25 cellular contexts compared by ENCODE assay signal in the genomic region with DNA sequence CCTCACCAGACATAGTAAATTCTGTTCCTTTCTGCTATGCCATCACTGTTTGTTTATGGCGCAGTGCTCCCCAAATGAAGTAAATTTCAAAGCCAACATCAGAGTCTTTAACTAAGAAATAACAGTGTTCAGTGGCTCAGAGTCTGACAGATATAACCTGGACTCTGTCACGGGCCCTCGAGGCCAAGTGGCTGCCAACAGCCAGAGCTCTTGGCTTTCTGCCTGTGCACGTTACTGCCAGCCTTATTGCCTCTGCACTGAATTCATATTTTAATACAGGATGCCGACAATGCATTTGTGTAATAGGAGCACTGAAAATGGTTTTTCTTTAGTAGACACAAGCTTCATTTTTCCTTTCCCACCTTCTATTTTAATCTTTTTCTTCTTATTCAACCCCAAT.
DNase-seq lines count a peak whose midpoint lies in the region; ATAC-seq and TF ChIP-seq lines count a peak whose summit lies in the region.
"Had no signal": no experiment of that assay in that cellular context is flagged by ENCODE, and none has a peak within 500 bp of the region (broad histone marks: within the 10 kb centered on the region; RNA-seq: fewer than 3 reads in every experiment).

No MANE protein-coding gene starts in this region.

- H3K27me3 ChIP-seq in heart left ventricle (no peaks in the 10 kb centered on the region), sigmoid colon (no peaks in the 10 kb centered on the region), tibial nerve (no peaks in the 10 kb centered on the region)
- H3K27me3 ChIP-seq: SJCRH30 had no signal

- TF ChIP-seq CTCF in heart left ventricle (IDR thresholded peaks at IDR 0.05) (no peak), sigmoid colon (IDR thresholded peaks at IDR 0.05) (no peak), tibial nerve (IDR thresholded peaks at IDR 0.05) (no peak)

- peak overlapping the region in 1 of 12 donors; percentile 16 for H3K4me3 ChIP-seq in heart left ventricle
- H3K4me3 ChIP-seq in sigmoid colon = no peak overlapping the region
- no peak overlapping the region for H3K4me3 ChIP-seq in tibial nerve
- H3K4me3 ChIP-seq: prostate gland, SJCRH30, skin epidermis had no signal

- ATAC-seq in heart left ventricle = peak; percentile 87 to 95 (median 93)
- ATAC-seq in activated CD8-positive, alpha-beta memory T cell treated with anti-CD3 and anti-CD28 coated beads, Interleukin-2, amount 10 ng/mL, durations not matched to agents 7 days and 5 days = no peak
- no peak for ATAC-seq in stimulated activated memory B cell treated with anti-CD40 and anti-IgM and Interleukin-4, amounts not matched to agents 10 μg/mL and 1 μg/mL and 100 μg/mL, for 72 hours
- ATAC-seq: CD8-positive, alpha-beta T cell had no signal

- no peaks in the 10 kb centered on the region for H3K4me1 Mint-ChIP-seq in activated CD8-positive, alpha-beta memory T cell treated with anti-CD3 and anti-CD28 coated beads, Interleukin-2, amount 10 ng/mL, durations not matched to agents 7 days and 5 days
- H3K4me1 Mint-ChIP-seq in stimulated activated memory B cell treated with anti-CD40 and anti-IgM and Interleukin-4, amounts not matched to agents 10 μg/mL and 1 μg/mL and 100 μg/mL, for 72 hours = no peaks in the 10 kb centered on the region

- H3K4me3 Mint-ChIP-seq in activated CD8-positive, alpha-beta memory T cell treated with anti-CD3 and anti-CD28 coated beads, Interleukin-2, amount 10 ng/mL, durations not matched to agents 7 days and 5 days = no peak overlapping the region
- H3K4me3 Mint-ChIP-seq in stimulated activated memory B cell treated with anti-CD40 and anti-IgM and Interleukin-4, amounts not matched to agents 10 μg/mL and 1 μg/mL and 100 μg/mL, for 72 hours = no peak overlapping the region
- H3K4me3 Mint-ChIP-seq: activated CD4-positive, alpha-beta memory T cell treated with anti-CD3 and anti-CD28 coated beads for 36 hours; CD8-positive, alpha-beta T cell; mesothelial cell of epicardium; stimulated activated naive CD8-positive, alpha-beta T cell treated with anti-CD3 and anti-CD28 coated beads, Interleukin-15, Interleukin-2, amounts not matched to agents 100 ng/mL and 50 ng/mL, for 24 hours had no signal

- CTCF ChIA-PET in activated CD8-positive, alpha-beta memory T cell treated with anti-CD3 and anti-CD28 coated beads, Interleukin-2, amount 10 ng/mL, durations not matched to agents 7 days and 5 days (lab: Charles Lee) = no interaction called here

- no peaks in the 10 kb centered on the region for H3K36me3 Mint-ChIP-seq in activated CD8-positive, alpha-beta memory T cell treated with anti-CD3 and anti-CD28 coated beads, Interleukin-2, amount 10 ng/mL, durations not matched to agents 7 days and 5 days
- H3K36me3 Mint-ChIP-seq in stimulated activated memory B cell treated with anti-CD40 and anti-IgM and Interleukin-4, amounts not matched to agents 10 μg/mL and 1 μg/mL and 100 μg/mL, for 72 hours = no peaks in the 10 kb centered on the region
- H3K36me3 Mint-ChIP-seq: activated CD4-positive, alpha-beta memory T cell treated with anti-CD3 and anti-CD28 coated beads for 36 hours; CD8-positive, alpha-beta T cell; mesothelial cell of epicardium had no signal

- no peak for TF ChIP-seq POLR2A in heart left ventricle (IDR thresholded peaks at IDR 0.05)
- TF ChIP-seq POLR2A in sigmoid colon (IDR thresholded peaks at IDR 0.05) = no peak
- TF ChIP-seq POLR2A in tibial nerve (IDR thresholded peaks at IDR 0.05) = no peak

- WGBS in heart left ventricle, 4 donors = 45 to 53% (median 46%) methylated on average over 5 of the region's 5 CpGs
- WGBS in sigmoid colon, 2 donors = 52 to 77% methylated on average over 5 of the region's 5 CpGs
- 74 to 88% methylated on average over 5 of the region's 5 CpGs for WGBS in tibial nerve, 2 donors

- no peaks in the 10 kb centered on the region for H3K36me3 ChIP-seq in heart left ventricle
- no peaks in the 10 kb centered on the region for H3K36me3 ChIP-seq in sigmoid colon
- H3K36me3 ChIP-seq in tibial nerve = no peaks in the 10 kb centered on the region
- H3K36me3 ChIP-seq: prostate gland, SJCRH30 had no signal

- H3K9me3 ChIP-seq in heart left ventricle = no peaks in the 10 kb centered on the region
- H3K9me3 ChIP-seq in sigmoid colon = no peaks in the 10 kb centered on the region
- no peaks in the 10 kb centered on the region for H3K9me3 ChIP-seq in tibial nerve
- H3K9me3 ChIP-seq: prostate gland, SJCRH30 had no signal

- H3K4me1 ChIP-seq in heart left ventricle (peaks cover 0 to 26% (median 5%) of the 10 kb centered on the region in 12 donors), sigmoid colon (peaks cover 0 to 33% (median 15%) of the 10 kb centered on the region in 4 donors), tibial nerve (no peaks in the 10 kb centered on the region)
- H3K4me1 ChIP-seq: prostate gland had no signal

- peak; percentile 73 for DNase-seq in NCI-H1092 treated with DMSO at 0.1 percent for 48 hours (lab: John Stamatoyannopoulos, UW)
- DNase-seq in NCI-H2196 treated with DMSO at 0.1 percent for 48 hours (lab: John Stamatoyannopoulos, UW; ENCODE audit: unreplicated experiment) = peak; percentile 41
- DNase-seq in heart left ventricle = peak; percentile 63 to 73 (median 72)
- DNase-seq in sigmoid colon = peak; percentile 88
- no peak for DNase-seq in activated CD8-positive, alpha-beta memory T cell treated with anti-CD3 and anti-CD28 coated beads, Interleukin-2, amount 10 ng/mL, durations not matched to agents 7 days and 5 days
- DNase-seq in activated CD4-positive, alpha-beta T cell treated with anti-CD3 and anti-CD28 coated beads, Interleukin-2, amount 50 U/mL, for 4 hours = no peak
- no peak for DNase-seq in tibial nerve (ENCODE audit: low spot score in 2 of 2)
- DNase-seq: activated CD4-positive, alpha-beta memory T cell treated with anti-CD3 and anti-CD28 coated beads for 36 hours; activated gamma-delta T cell treated with Interleukin-2 at 50 U/mL for 16 hours; activated T-cell treated with anti-CD3 and anti-CD28 coated beads for 4 hours; CD8-positive, alpha-beta T cell; DND-41; H7; hippocampal formation; islet precursor cell; NCI-H2107; NCI-H82; SJCRH30; stimulated activated CD4-positive, alpha-beta T cell treated with anti-CD3 and anti-CD28 coated beads, Interleukin-2, amount 100 ng/mL, for 48 hours; T-helper 2 cell had no signal

- peak overlapping the region in 7 of 12 donors; percentile 36 to 65 (median 59) for H3K27ac ChIP-seq in heart left ventricle
- H3K27ac ChIP-seq in sigmoid colon = peak overlapping the region in 3 of 4 donors; percentile 9 to 60 (median 32)
- H3K27ac ChIP-seq in tibial nerve = no peak overlapping the region
- H3K27ac ChIP-seq: prostate gland, SJCRH30, skin epidermis had no signal

- no peaks in the 10 kb centered on the region for H3K27me3 Mint-ChIP-seq in activated CD8-positive, alpha-beta memory T cell treated with anti-CD3 and anti-CD28 coated beads, Interleukin-2, amount 10 ng/mL, durations not matched to agents 7 days and 5 days
- no peaks in the 10 kb centered on the region for H3K27me3 Mint-ChIP-seq in stimulated activated memory B cell treated with anti-CD40 and anti-IgM and Interleukin-4, amounts not matched to agents 10 μg/mL and 1 μg/mL and 100 μg/mL, for 72 hours
- H3K27me3 Mint-ChIP-seq: activated CD4-positive, alpha-beta memory T cell treated with anti-CD3 and anti-CD28 coated beads for 36 hours; stimulated activated naive CD8-positive, alpha-beta T cell treated with anti-CD3 and anti-CD28 coated beads, Interleukin-15, Interleukin-2, amounts not matched to agents 100 ng/mL and 50 ng/mL, for 24 hours had no signal

- no peak overlapping the region for H3K27ac Mint-ChIP-seq in activated CD8-positive, alpha-beta memory T cell treated with anti-CD3 and anti-CD28 coated beads, Interleukin-2, amount 10 ng/mL, durations not matched to agents 7 days and 5 days
- H3K27ac Mint-ChIP-seq in stimulated activated memory B cell treated with anti-CD40 and anti-IgM and Interleukin-4, amounts not matched to agents 10 μg/mL and 1 μg/mL and 100 μg/mL, for 72 hours = no peak overlapping the region
- H3K27ac Mint-ChIP-seq: activated CD4-positive, alpha-beta memory T cell treated with anti-CD3 and anti-CD28 coated beads for 36 hours; CD8-positive, alpha-beta T cell; mesothelial cell of epicardium; stimulated activated naive CD8-positive, alpha-beta T cell treated with anti-CD3 and anti-CD28 coated beads, Interleukin-15, Interleukin-2, amounts not matched to agents 100 ng/mL and 50 ng/mL, for 24 hours had no signal

- peak in 2 of 4 donors; percentile 48 to 64 for TF ChIP-seq EP300 in sigmoid colon (IDR thresholded peaks at IDR 0.05)
- TF ChIP-seq EP300 in tibial nerve (IDR thresholded peaks at IDR 0.05) = no peak

- intact Hi-C loops in heart left ventricle (cut with DNase I) (loop anchor here in 1 of 10 donors (5.0 kb wide), 1 partner anchor 45 kb away; no protein-coding TSS in a partner anchor), sigmoid colon (cut with DNase I) (no loop called here)

- H3K9me3 Mint-ChIP-seq in activated CD8-positive, alpha-beta memory T cell treated with anti-CD3 and anti-CD28 coated beads, Interleukin-2, amount 10 ng/mL, durations not matched to agents 7 days and 5 days (ENCODE audit: low read depth) = no peaks in the 10 kb centered on the region
- H3K9me3 Mint-ChIP-seq in stimulated activated memory B cell treated with anti-CD40 and anti-IgM and Interleukin-4, amounts not matched to agents 10 μg/mL and 1 μg/mL and 100 μg/mL, for 72 hours = peaks cover 16% of the 10 kb centered on the region
- H3K9me3 Mint-ChIP-seq: activated CD4-positive, alpha-beta memory T cell treated with anti-CD3 and anti-CD28 coated beads for 36 hours; CD8-positive, alpha-beta T cell had no signal

Comparison
In these comparisons a context has a peak if more than half of its experiments do, and no peak if none do; other contexts are left out.
1. DNase-seq: peak in NCI-H1092 treated with DMSO at 0.1 percent for 48 hours (single experiment), NCI-H2196 treated with DMSO at 0.1 percent for 48 hours (single experiment), heart left ventricle (5 of 5) and sigmoid colon (single experiment); none in activated CD8-positive, alpha-beta memory T cell treated with anti-CD3 and anti-CD28 coated beads, Interleukin-2, amount 10 ng/mL, durations not matched to agents 7 days and 5 days (single experiment), activated CD4-positive, alpha-beta T cell treated with anti-CD3 and anti-CD28 coated beads, Interleukin-2, amount 50 U/mL, for 4 hours (0 of 2) and tibial nerve (0 of 2).
2. ATAC-seq: peak in heart left ventricle (4 of 4); none in activated CD8-positive, alpha-beta memory T cell treated with anti-CD3 and anti-CD28 coated beads, Interleukin-2, amount 10 ng/mL, durations not matched to agents 7 days and 5 days (single experiment) and stimulated activated memory B cell treated with anti-CD40 and anti-IgM and Interleukin-4, amounts not matched to agents 10 μg/mL and 1 μg/mL and 100 μg/mL, for 72 hours (single experiment).
3. H3K27ac ChIP-seq: peak in heart left ventricle (7 of 12) and sigmoid colon (3 of 4); none in tibial nerve (0 of 4).